In the genomic region with DNA sequence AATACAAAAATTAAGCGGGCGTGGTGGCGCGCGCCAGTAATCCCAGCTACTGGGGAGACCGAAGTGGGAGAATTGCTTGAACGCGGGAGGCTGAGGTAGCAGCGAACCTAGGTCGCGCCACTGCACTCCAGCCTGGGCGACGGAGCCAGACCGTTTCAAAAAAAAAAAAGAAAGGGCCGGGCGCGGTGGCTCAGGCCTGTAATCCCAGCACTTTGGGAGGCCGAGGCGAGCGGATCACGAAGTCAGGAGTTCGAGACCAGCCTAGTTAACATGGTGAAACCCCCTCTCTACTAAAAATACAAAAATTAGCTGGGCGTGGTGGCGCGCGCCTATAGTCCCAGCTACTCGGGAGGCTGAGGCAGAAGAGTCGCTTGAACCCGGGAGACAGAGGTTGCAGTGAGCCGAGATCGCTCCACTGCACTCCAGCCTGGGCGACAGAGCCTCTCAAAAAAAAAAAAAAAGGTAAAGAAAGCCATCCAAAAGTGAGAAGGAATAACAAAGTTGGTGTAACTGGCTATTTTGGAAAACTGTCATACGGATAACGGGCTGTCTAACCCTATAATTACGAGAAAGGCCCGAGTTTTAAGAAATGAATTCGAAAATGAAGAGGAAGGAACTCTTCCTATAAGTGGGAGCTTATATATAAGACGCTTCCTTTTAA, we compare ENCODE assay signal across 8 cellular contexts. TPM values are rescaled to one million over a fixed set of nuclear protein-coding genes. Genes with fewer than 3 reads are reported as not detected.
DNase-seq lines count a peak whose midpoint lies in the region; ATAC-seq, FAIRE-seq and TF ChIP-seq lines count a peak whose summit lies in the region.
"Not testable (repeated sequence)": the region's sequence is repeated elsewhere in the genome, so short reads cannot be mapped to it uniquely, and the experiment has no call there.

No MANE protein-coding gene starts in this region.

- not testable (repeated sequence) for H3K36me3 ChIP-seq in KOPT-K1 (ENCODE audit: insufficient read depth, low read length); GM12878 (ENCODE audit: control insufficient read depth in 2 of 2, insufficient read depth in 2 of 2, low read length in 1 of 2); esophagus muscularis mucosa; right lobe of liver; parathyroid adenoma (ENCODE audit: control insufficient read depth, insufficient read depth, low read length); tibial artery

- not testable (repeated sequence) for H3K9me3 ChIP-seq in CD4-positive, alpha-beta T cell (ENCODE audit: control insufficient read depth, low read length); KOPT-K1 (ENCODE audit: insufficient read depth, low read length, poor library complexity, severe bottlenecking); GM12878 (replicated peaks; ENCODE audit: control insufficient read depth, insufficient read depth, low read length); esophagus muscularis mucosa; right lobe of liver; parathyroid adenoma (ENCODE audit: control insufficient read depth, low read length); tibial artery

- peaks cover 15% of the 10 kb centered on the region for H3K36me3 Mint-ChIP-seq in CD4-positive, alpha-beta T cell (ENCODE audit: low read depth)
- not testable (repeated sequence) for H3K36me3 Mint-ChIP-seq in activated CD4-positive, alpha-beta T cell treated with anti-CD3 and anti-CD28 coated beads for 36 hours (ENCODE audit: low read depth)

- not testable (repeated sequence) for H3K27me3 Mint-ChIP-seq in CD4-positive, alpha-beta T cell; activated CD4-positive, alpha-beta T cell treated with anti-CD3 and anti-CD28 coated beads for 36 hours

- DNase-seq in CD4-positive, alpha-beta T cell; activated CD4-positive, alpha-beta T cell treated with anti-CD3 and anti-CD28 coated beads for 36 hours; GM12878 (ENCODE audit: low read depth, low spot score); esophagus muscularis mucosa (ENCODE audit: extremely low spot score); right lobe of liver; tibial artery: not testable (repeated sequence)

- H3K79me2 ChIP-seq in GM12878 (ENCODE audit: control insufficient read depth, insufficient read depth, low read length) (peaks cover 73% of the 10 kb centered on the region), parathyroid adenoma (peaks cover 37% of the 10 kb centered on the region)

- TF ChIP-seq CTCF in CD4-positive, alpha-beta T cell (IDR thresholded peaks at IDR 0.05); GM12878 (IDR thresholded peaks at IDR 0.05 in 2 of 3, conservative IDR thresholded peaks at IDR 0.05 in 1 of 3; ENCODE audit: control insufficient read depth in 2 of 3, extremely low read depth in 1 of 3, insufficient read depth in 1 of 3, low read depth in 3 of 3, low read length in 3 of 3); esophagus muscularis mucosa (IDR thresholded peaks at IDR 0.05); right lobe of liver (IDR thresholded peaks at IDR 0.05); parathyroid adenoma (IDR thresholded peaks at IDR 0.05); tibial artery (IDR thresholded peaks at IDR 0.05): not testable (repeated sequence)

- CTCF ChIA-PET in CD4-positive, alpha-beta T cell (lab: Charles Lee), result interaction anchor here (1.1 to 1.2 kb wide), 2 partner anchors 22 to 52 kb away, joined by 3 read pairs; no protein-coding TSS in a partner anchor
- CTCF ChIA-PET in activated CD4-positive, alpha-beta T cell treated with anti-CD3 and anti-CD28 coated beads for 36 hours (lab: Charles Lee), result interaction anchor here (0.7 to 1.3 kb wide), 5 partner anchors 9 to 811 kb away, joined by 3 to 8 read pairs (median 4); no protein-coding TSS in a partner anchor
- CTCF ChIA-PET in GM12878 (lab: Yijun Ruan, JAX), result interaction anchor here (0.5 to 2.4 kb wide), 6 partner anchors 14 to 538 kb away, joined by 3 to 16 read pairs (median 3); partner anchors contain the start of gene CENPV

- POLR2A ChIA-PET in CD4-positive, alpha-beta T cell (lab: Charles Lee), result interaction anchor here (0.7 to 3.5 kb wide), 9 partner anchors 14 to 222 kb away, joined by 3 to 22 read pairs (median 6); partner anchors contain the start of genes CENPV and UBB
- POLR2A ChIA-PET in activated CD4-positive, alpha-beta T cell treated with anti-CD3 and anti-CD28 coated beads for 36 hours (lab: Charles Lee), result interaction anchor here (0.6 kb wide), 2 partner anchors 137 to 164 kb away, joined by 3 to 5 read pairs; partner anchors contain the start of genes CENPV and UBB
- POLR2A ChIA-PET in GM12878 (lab: Charles Lee), result interaction anchor here (0.8 to 1.9 kb wide), 8 partner anchors 12 to 224 kb away, joined by 3 to 8 read pairs (median 6); partner anchors contain the start of genes CENPV and TRPV2

- not testable (repeated sequence) for H3K27me3 ChIP-seq in CD4-positive, alpha-beta T cell (ENCODE audit: control insufficient read depth, insufficient read depth, low read length); GM12878 (replicated peaks in 1 of 2; ENCODE audit: control insufficient read depth in 2 of 2, insufficient read depth in 2 of 2, low read length in 1 of 2); esophagus muscularis mucosa; right lobe of liver; parathyroid adenoma (ENCODE audit: control insufficient read depth, insufficient read depth, low read length); tibial artery

- H3K4me2 ChIP-seq in GM12878 (ENCODE audit: control insufficient read depth, insufficient read depth) (peak overlapping the region; percentile 100), parathyroid adenoma (ENCODE audit: low read length) (peak overlapping the region; percentile 98)

- SMC1A ChIA-PET in GM12878 (lab: Charles Lee; ENCODE audit: uncharacterized antibody, unreplicated experiment), result interaction anchor here (1.3 to 3.2 kb wide), 3 partner anchors 24 to 135 kb away, joined by 3 to 23 read pairs (median 6); no protein-coding TSS in a partner anchor

- not testable (repeated sequence) for BruUV-seq in GM12878 (replicated peaks; lab: Mats Ljungman, UMichigan)

- H3K4me3 Mint-ChIP-seq in CD4-positive, alpha-beta T cell, result peak overlapping the region; percentile 100
- peak overlapping the region; percentile 93 for H3K4me3 Mint-ChIP-seq in activated CD4-positive, alpha-beta T cell treated with anti-CD3 and anti-CD28 coated beads for 36 hours

- H2AFZ ChIP-seq in GM12878 (ENCODE audit: control insufficient read depth, low read depth, low read length), result peak overlapping the region; percentile 75
- peak overlapping the region; percentile 90 for H2AFZ ChIP-seq in parathyroid adenoma

- in situ Hi-C loops in GM12878 (cut with MboI), result not testable (repeated sequence)

- intact Hi-C loops in CD4-positive, alpha-beta T cell (cut with DNase I, micrococcal nuclease), result loop anchor here (5.0 kb wide), 4 partner anchors 71 to 321 kb away; partner anchors contain the start of gene CENPV (in 1 of the 2)
- intact Hi-C loops in activated CD4-positive, alpha-beta T cell treated with anti-CD3 and anti-CD28 coated beads for 36 hours (cut with DNase I, micrococcal nuclease), result loop anchor here (1.0 to 5.0 kb wide), 4 partner anchors 13 to 136 kb away; partner anchors contain the start of gene CENPV (in 1 of the 2)
- intact Hi-C loops in GM12878 (cut with micrococcal nuclease; ENCODE audit: unreplicated experiment) (loop anchor here (1.0 to 10.0 kb wide), 2 partner anchors 71 to 198 kb away; partner anchors contain the start of gene TRPV2), esophagus muscularis mucosa (cut with DNase I) (loop anchor here (2.0 to 10.0 kb wide), 2 partner anchors 70 to 138 kb away; partner anchors contain the start of gene CENPV), tibial artery (cut with DNase I; ENCODE audit: low total_unique reads) (loop anchor here (5.0 kb wide), 1 partner anchor 71 kb away; no protein-coding TSS in a partner anchor)
- intact Hi-C loops in right lobe of liver (cut with DNase I), result not testable (repeated sequence)

- peak overlapping the region; percentile 99 for H3K27ac Mint-ChIP-seq in CD4-positive, alpha-beta T cell
- peak overlapping the region; percentile 81 for H3K27ac Mint-ChIP-seq in activated CD4-positive, alpha-beta T cell treated with anti-CD3 and anti-CD28 coated beads for 36 hours

- not testable (repeated sequence) for H3K9me3 Mint-ChIP-seq in CD4-positive, alpha-beta T cell; activated CD4-positive, alpha-beta T cell treated with anti-CD3 and anti-CD28 coated beads for 36 hours (ENCODE audit: low read depth)

- not testable (repeated sequence) for TF ChIP-seq POLR2A in GM12878 (IDR thresholded peaks at IDR 0.05; ENCODE audit: low read depth, low read length); esophagus muscularis mucosa (IDR thresholded peaks at IDR 0.05; ENCODE audit: low read depth); right lobe of liver (IDR thresholded peaks at IDR 0.05)

- 55% methylated on average over 28 of the region's 38 CpGs for WGBS in GM12878 (ENCODE audit: insufficient coverage, insufficient replicate concordance, low lambda C conversion rate, missing lambda C conversion rate)
- WGBS in esophagus muscularis mucosa, result 76% methylated on average over 35 of the region's 38 CpGs
- WGBS in right lobe of liver (ENCODE audit: insufficient coverage, low coverage, low lambda C conversion rate, missing lambda C conversion rate), result 77% methylated on average over 28 of the region's 38 CpGs

- peak overlapping the region; percentile 91 for H3K4me3 ChIP-seq in GM12878
- H3K4me3 ChIP-seq in esophagus muscularis mucosa, result peak overlapping the region; percentile 91 to 99 (median 99)
- peak overlapping the region; percentile 95 to 98 (median 97) for H3K4me3 ChIP-seq in right lobe of liver
- peak overlapping the region; percentile 90 for H3K4me3 ChIP-seq in parathyroid adenoma (ENCODE audit: low read depth, low read length)
- H3K4me3 ChIP-seq in tibial artery, result peak overlapping the region; percentile 93 to 96

- FAIRE-seq in GM12878 (lab: Jason Lieb, UNC), result not testable (repeated sequence)

- not testable (repeated sequence) for H4K20me1 ChIP-seq in GM12878 (ENCODE audit: control insufficient read depth, insufficient read depth)

- peak overlapping the region; percentile 72 for H3K9ac ChIP-seq in GM12878 (ENCODE audit: control insufficient read depth, insufficient read depth, low read length)
- H3K9ac ChIP-seq in parathyroid adenoma, result not testable (repeated sequence)

- ATAC-seq in CD4-positive, alpha-beta T cell (ENCODE audit: poor library complexity); activated CD4-positive, alpha-beta T cell treated with anti-CD3 and anti-CD28 coated beads for 36 hours; GM12878; right lobe of liver: not testable (repeated sequence)

- TF ChIP-seq EP300 in GM12878 (IDR thresholded peaks at IDR 0.05; ENCODE audit: borderline replicate concordance in 1 of 2, control insufficient read depth in 1 of 2, low read depth in 2 of 2, low read length in 2 of 2); esophagus muscularis mucosa (IDR thresholded peaks at IDR 0.05): not testable (repeated sequence)

- RAD21 ChIA-PET in GM12878 (lab: Charles Lee; ENCODE audit: unreplicated experiment), result interaction anchor here (0.7 to 2.1 kb wide), 7 partner anchors 18 to 200 kb away, joined by 3 to 12 read pairs (median 4); no protein-coding TSS in a partner anchor

- H3K27ac ChIP-seq in CD4-positive, alpha-beta T cell (ENCODE audit: low read depth, low read length), result peak overlapping the region; percentile 79
- peak overlapping the region; percentile 95 for H3K27ac ChIP-seq in KOPT-K1 (ENCODE audit: low read depth, low read length, poor library complexity, severe bottlenecking)
- H3K27ac ChIP-seq in GM12878 (ENCODE audit: control insufficient read depth, insufficient read depth), result peak overlapping the region; percentile 96
- peak overlapping the region; percentile 91 to 99 (median 96) for H3K27ac ChIP-seq in esophagus muscularis mucosa (replicated peaks in 1 of 4)
- peak overlapping the region; percentile 94 to 98 (median 96) for H3K27ac ChIP-seq in right lobe of liver
- H3K27ac ChIP-seq in parathyroid adenoma, result peak overlapping the region; percentile 85
- peak overlapping the region; percentile 97 to 99 for H3K27ac ChIP-seq in tibial artery

- not testable (repeated sequence) for TF ChIP-seq RAD21 in GM12878 (IDR thresholded peaks at IDR 0.05; ENCODE audit: insufficient read depth, low read depth, low read length)

- not testable (repeated sequence) for H3K4me1 ChIP-seq in GM12878 (ENCODE audit: control insufficient read depth, insufficient read depth, low read length); parathyroid adenoma
- H3K4me1 ChIP-seq in esophagus muscularis mucosa (peaks cover 43 to 62% (median 59%) of the 10 kb centered on the region in 4 donors), right lobe of liver (peaks cover 0 to 35% (median 15%) of the 10 kb centered on the region in 4 donors), tibial artery (peaks cover 0 to 53% (median 21%) of the 10 kb centered on the region in 4 donors)

- H3K4me1 Mint-ChIP-seq in CD4-positive, alpha-beta T cell (ENCODE audit: low read depth), result peaks cover 54% of the 10 kb centered on the region
- H3K4me1 Mint-ChIP-seq in activated CD4-positive, alpha-beta T cell treated with anti-CD3 and anti-CD28 coated beads for 36 hours, result peaks cover 39% of the 10 kb centered on the region

RNA-seq across cellular contexts. Expression of gene PIGL, which starts 0.5 kb away (rescaled TPM):
- 10 to 100 TPM; 48.4 to 49.0 TPM for total RNA-seq in CD4-positive, alpha-beta T cell
- total RNA-seq in activated CD4-positive, alpha-beta T cell treated with anti-CD3 and anti-CD28 coated beads for 36 hours, result 10 to 100 TPM; 33.4 to 33.6 TPM
- total RNA-seq in GM12878 (2013; cell fraction: nucleolus; rRNA removed), result 215 and 241 TPM in 2 replicates
- total RNA-seq in GM12878 (2014; rRNA removed) (31.2 and 38.4 TPM in 2 replicates), GM12878 (2014; rRNA removed; fragmentation: Illumina TruSeq; extraction: Trizol) (28.0 and 29.1 TPM in 2 replicates), GM12878 (2021) (29.5 and 31.5 TPM in 2 replicates), esophagus muscularis mucosa (10 to 100 TPM in 3 of 4 donors, 1 to 10 TPM in 1; 10.0 to 21.7 (median 16.5) TPM), right lobe of liver (10 to 100 TPM in 5 of 6 experiments, 1 to 10 TPM in 1; 8.5 to 29.7 (median 14.9) TPM)
- polyA plus RNA-seq in GM12878 (2011; ENCODE audit: low read depth), result 20.3 TPM
- polyA plus RNA-seq in GM12878 (2011; rRNA removed) (44.8 and 52.5 TPM in 2 replicates), GM12878 (2014; fragmentation: Illumina TruSeq; extraction: Trizol) (28.6 and 31.5 TPM in 2 replicates), GM12878 (2014; fragmentation: Nextera tagmentation; extraction: Ambion mirVana) (10 to 100 TPM; 29.2 to 42.1 TPM), GM12878 (2014; rRNA removed) (30.5 and 37.5 TPM in 2 replicates), GM12878 (2016; fragmentation: Nextera tagmentation; extraction: Ambion mirVana) (10 to 100 TPM; 25.9 to 29.1 TPM)
- polyA plus RNA-seq in GM12878 (2011; cell fraction: cytosol; rRNA removed), result 50.1 and 50.5 TPM in 2 replicates
- polyA plus RNA-seq in GM12878 (2011; cell fraction: nucleus; rRNA removed), result 185 and 385 TPM in 2 replicates
- polyA plus RNA-seq in GM12878 (2012), result 29.2 and 40.3 TPM in 2 replicates
- polyA minus RNA-seq in GM12878 (2011; rRNA and poly(A)+ RNA removed), result 32.9 and 33.0 TPM in 2 replicates
- 5.5 and 8.4 TPM in 2 replicates for polyA minus RNA-seq in GM12878 (2011; cell fraction: cytosol; rRNA and poly(A)+ RNA removed)
- 43.5 and 55.7 TPM in 2 replicates for polyA minus RNA-seq in GM12878 (2011; cell fraction: nucleus; rRNA and poly(A)+ RNA removed)

RNA-seq across cellular contexts. Expression of gene NCOR1, which starts 1.1 kb away (rescaled TPM):
- total RNA-seq in CD4-positive, alpha-beta T cell, result 100 to 1,000 TPM; 118 TPM
- 100 to 1,000 TPM; 110 to 155 TPM for total RNA-seq in activated CD4-positive, alpha-beta T cell treated with anti-CD3 and anti-CD28 coated beads for 36 hours
- 467 and 535 TPM in 2 replicates for total RNA-seq in GM12878 (2013; cell fraction: nucleolus; rRNA removed)
- total RNA-seq in GM12878 (2014; rRNA removed) (71.6 and 77.3 TPM in 2 replicates), GM12878 (2014; rRNA removed; fragmentation: Illumina TruSeq; extraction: Trizol) (75.5 and 81.9 TPM in 2 replicates), GM12878 (2021) (102 and 109 TPM in 2 replicates), esophagus muscularis mucosa (100 to 1,000 TPM; 100 to 123 (median 109) TPM), right lobe of liver (10 to 100 TPM; 52.6 to 76.8 (median 65.1) TPM)
- 31.2 TPM for polyA plus RNA-seq in GM12878 (2011; ENCODE audit: low read depth)
- polyA plus RNA-seq in GM12878 (2011; rRNA removed) (78.2 and 94.5 TPM in 2 replicates), GM12878 (2014; fragmentation: Illumina TruSeq; extraction: Trizol) (75.0 and 81.0 TPM in 2 replicates), GM12878 (2014; fragmentation: Nextera tagmentation; extraction: Ambion mirVana) (10 to 100 TPM; 34.5 to 55.1 TPM), GM12878 (2014; rRNA removed) (72.8 and 83.9 TPM in 2 replicates), GM12878 (2016; fragmentation: Nextera tagmentation; extraction: Ambion mirVana) (100 to 1,000 TPM; 118 to 135 TPM)
- 109 and 116 TPM in 2 replicates for polyA plus RNA-seq in GM12878 (2011; cell fraction: cytosol; rRNA removed)
- 117 and 140 TPM in 2 replicates for polyA plus RNA-seq in GM12878 (2011; cell fraction: nucleus; rRNA removed)
- 38.3 and 51.2 TPM in 2 replicates for polyA plus RNA-seq in GM12878 (2012)
- 261 and 316 TPM in 2 replicates for polyA minus RNA-seq in GM12878 (2011; rRNA and poly(A)+ RNA removed)
- 56.1 and 59.4 TPM in 2 replicates for polyA minus RNA-seq in GM12878 (2011; cell fraction: cytosol; rRNA and poly(A)+ RNA removed)
- polyA minus RNA-seq in GM12878 (2011; cell fraction: nucleus; rRNA and poly(A)+ RNA removed), result 117 and 177 TPM in 2 replicates
